ENCODE assay signal across 2 cellular contexts in the genomic region with DNA sequence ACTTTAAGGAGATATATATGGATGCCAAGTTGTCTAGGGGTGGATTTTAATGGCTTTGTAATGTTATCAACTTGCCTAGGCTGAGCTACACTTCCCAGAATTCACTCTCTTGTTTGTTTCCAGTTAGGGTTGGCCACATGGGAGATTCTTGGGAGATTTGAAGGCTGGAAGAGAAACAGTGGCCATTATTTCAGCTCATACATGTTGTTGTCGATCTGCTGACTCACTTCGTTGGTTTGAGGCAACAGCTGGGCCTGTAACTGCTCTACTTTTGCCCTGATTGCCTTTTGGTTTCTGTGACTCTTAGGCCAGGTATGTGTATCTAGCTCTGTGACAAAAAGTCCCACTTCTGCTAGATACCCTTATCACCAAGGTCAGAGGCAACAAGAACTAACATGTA.
TF ChIP-seq lines count a peak whose summit lies in the region.

No MANE protein-coding gene starts in this region.

TF ChIP-seq in IMR-90, 13 proteins besides CTCF, POLR2A, EP300 and RAD21:
- TF ChIP-seq SMC3 (IDR thresholded peaks at IDR 0.05; ENCODE audit: low read depth, low read length) (no peak), ELK1 (IDR thresholded peaks at IDR 0.05; ENCODE audit: borderline replicate concordance, low read depth, low read length) (no peak), RFX5 (IDR thresholded peaks at IDR 0.05; ENCODE audit: low read depth, low read length) (no peak), MAFK (IDR thresholded peaks at IDR 0.05; ENCODE audit: low read depth, low read length) (no peak), BHLHE40 (IDR thresholded peaks at IDR 0.05; ENCODE audit: low read depth, low read length) (no peak), CEBPB (IDR thresholded peaks at IDR 0.05; ENCODE audit: low read depth, low read length) (no peak), FOS (IDR thresholded peaks at IDR 0.05; ENCODE audit: low read depth, low read length) (no peak), MAZ (IDR thresholded peaks at IDR 0.05; ENCODE audit: borderline replicate concordance, low read depth, low read length) (no peak), RCOR1 (IDR thresholded peaks at IDR 0.05; ENCODE audit: insufficient replicate concordance, low read length) (no peak), CHD1 (IDR thresholded peaks at IDR 0.05; ENCODE audit: low read depth, low read length) (no peak), NFE2L2 (IDR thresholded peaks at IDR 0.05; ENCODE audit: low read depth, low read length) (no peak), MXI1 (IDR thresholded peaks at IDR 0.05; ENCODE audit: borderline replicate concordance, low read depth, low read length) (no peak)
- TF ChIP-seq, protein P1, sequence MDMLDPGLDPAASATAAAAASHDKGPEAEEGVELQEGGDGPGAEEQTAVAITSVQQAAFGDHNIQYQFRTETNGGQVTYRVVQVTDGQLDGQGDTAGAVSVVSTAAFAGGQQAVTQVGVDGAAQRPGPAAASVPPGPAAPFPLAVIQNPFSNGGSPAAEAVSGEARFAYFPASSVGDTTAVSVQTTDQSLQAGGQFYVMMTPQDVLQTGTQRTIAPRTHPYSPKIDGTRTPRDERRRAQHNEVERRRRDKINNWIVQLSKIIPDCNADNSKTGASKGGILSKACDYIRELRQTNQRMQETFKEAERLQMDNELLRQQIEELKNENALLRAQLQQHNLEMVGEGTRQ (IDR thresholded peaks at IDR 0.05; ENCODE audit: low read depth, low read length), result no peak

TF ChIP-seq in K562, 482 proteins besides CTCF, POLR2A, EP300 and RAD21:
- TF ChIP-seq FOSL1 (tag; conservative IDR thresholded peaks at IDR 0.05), result peak; percentile 34; the same call in 1 of the 2 replicates
- no peak for TF ChIP-seq HSF4 (CRISPR knock-in tag; IDR thresholded peaks at IDR 0.05; ENCODE audit: borderline replicate concordance)
- no peak for TF ChIP-seq ZNF384 (IDR thresholded peaks at IDR 0.05; ENCODE audit: low read depth, low read length)
- TF ChIP-seq FOXK1 (CRISPR knock-in tag; IDR thresholded peaks at IDR 0.05; ENCODE audit: borderline replicate concordance), result no peak
- no peak for TF ChIP-seq MEF2D (tag; conservative IDR thresholded peaks at IDR 0.05; ENCODE audit: low read depth)
- no peak for TF ChIP-seq ZNF639 (CRISPR knock-in tag; conservative IDR thresholded peaks at IDR 0.05 in 1 of 2, IDR thresholded peaks at IDR 0.05 in 1 of 2)
- TF ChIP-seq DNMT1 (IDR thresholded peaks at IDR 0.05), result no peak
- TF ChIP-seq ZNF24 (IDR thresholded peaks at IDR 0.05), result no peak
- TF ChIP-seq SMARCE1 (IDR thresholded peaks at IDR 0.05), result no peak
- TF ChIP-seq STAT5A (IDR thresholded peaks at IDR 0.05; ENCODE audit: borderline replicate concordance, low read length), result no peak
- peak; percentile 43; the same call in 1 of the 2 replicates for TF ChIP-seq NFE2 (IDR thresholded peaks at IDR 0.05; ENCODE audit: low read depth)
- peak; percentile 31; the same call in 1 of the 2 replicates for TF ChIP-seq L3MBTL2 (IDR thresholded peaks at IDR 0.05)
- TF ChIP-seq MCM5 (IDR thresholded peaks at IDR 0.05; ENCODE audit: low read depth), result no peak
